In the genomic region with DNA sequence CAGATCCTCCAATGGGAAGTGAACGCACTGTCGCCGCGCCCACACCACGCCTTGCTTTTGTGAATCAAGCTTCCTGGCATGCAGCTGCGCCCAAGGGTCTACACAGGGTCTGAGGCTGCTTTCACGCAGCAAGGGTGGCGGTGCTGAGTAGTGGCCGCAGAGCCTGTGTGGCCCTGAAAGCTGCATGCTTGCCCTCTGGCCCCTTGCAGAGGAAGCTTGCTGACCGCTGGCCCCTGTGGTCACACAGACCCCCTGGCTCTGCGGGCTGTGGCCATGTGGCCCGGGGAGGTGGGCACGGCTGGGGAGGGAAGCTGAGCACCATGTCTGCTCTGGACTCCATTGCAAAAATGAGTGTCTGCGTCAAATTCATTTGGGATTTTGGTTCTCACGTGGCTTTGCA, we compare ENCODE assay signal across 15 cellular contexts. TPM values are rescaled to one million over a fixed set of nuclear protein-coding genes. Genes with fewer than 3 reads are reported as not detected.
DNase-seq lines count a peak whose midpoint lies in the region; ATAC-seq and TF ChIP-seq lines count a peak whose summit lies in the region.
"Had no signal": no experiment of that assay in that cellular context is flagged by ENCODE, and none has a peak within 500 bp of the region (broad histone marks: within the 10 kb centered on the region; RNA-seq: fewer than 3 reads in every experiment).

No MANE protein-coding gene starts in this region.

- peaks cover 0 to 3% of the 10 kb centered on the region in 2 donors for H3K27me3 Mint-ChIP-seq in natural killer cell treated with Interleukin-12 subunit alpha and Interleukin-12 subunit beta and Interleukin-15 and Interleukin-18, amount 100 ng/mL, for 72 hours

- DNase-seq in H7 (peak; percentile 58), lower lobe of right lung (peak; percentile 36), osteoblast (ENCODE audit: insufficient read length, low spot score, missing footprints) (peak; percentile 83), NCI-H2196 (lab: John Stamatoyannopoulos, UW; ENCODE audit: unreplicated experiment) (no peak)
- no peak for DNase-seq in natural killer cell treated with Interleukin-12 subunit alpha and Interleukin-12 subunit beta and Interleukin-15 and Interleukin-18, amount 100 ng/mL, for 72 hours (ENCODE audit: low spot score)
- DNase-seq: Caco-2; CD8-positive, alpha-beta memory T cell; DND-41; GDM1; H9; IMR-90 had no signal

- H3K27me3 ChIP-seq in BLaER1: peaks cover 7% of the 10 kb centered on the region; the same call in 1 of the 2 replicates
- H3K27me3 ChIP-seq in H7 (ENCODE audit: control insufficient read depth, insufficient read depth, low read length): no peaks in the 10 kb centered on the region; the same call in 1 of the 2 replicates
- peaks cover 9% of the 10 kb centered on the region for H3K27me3 ChIP-seq in lower lobe of right lung (ENCODE audit: low read depth)
- H3K27me3 ChIP-seq in osteoblast (ENCODE audit: insufficient read depth, low read length): peaks cover 6% of the 10 kb centered on the region

- no peaks in the 10 kb centered on the region for H3K9me3 Mint-ChIP-seq in natural killer cell treated with Interleukin-12 subunit alpha and Interleukin-12 subunit beta and Interleukin-15 and Interleukin-18, amount 100 ng/mL, for 72 hours
- H3K9me3 Mint-ChIP-seq: CD8-positive, alpha-beta memory T cell; H9 had no signal

- TF ChIP-seq CTCF in lower lobe of right lung (IDR thresholded peaks at IDR 0.05) (no peak), osteoblast (IDR thresholded peaks at IDR 0.05; ENCODE audit: extremely low read depth, low read depth, low read length) (no peak)

- no peak overlapping the region for H3K4me3 Mint-ChIP-seq in natural killer cell treated with Interleukin-12 subunit alpha and Interleukin-12 subunit beta and Interleukin-15 and Interleukin-18, amount 100 ng/mL, for 72 hours
- H3K4me3 Mint-ChIP-seq: CD8-positive, alpha-beta memory T cell; H9 had no signal

- H4K20me1 ChIP-seq in BLaER1 (no peaks in the 10 kb centered on the region), osteoblast (ENCODE audit: insufficient read depth, low read length) (peaks cover 3% of the 10 kb centered on the region)

- H3K9me3 ChIP-seq in BLaER1 (no peaks in the 10 kb centered on the region), lower lobe of right lung (no peaks in the 10 kb centered on the region), osteoblast (ENCODE audit: low read depth, low read length) (no peaks in the 10 kb centered on the region)
- H3K9me3 ChIP-seq: A549, Caco-2 had no signal

- no peak overlapping the region for H3K4me3 ChIP-seq in BLaER1
- no peak overlapping the region for H3K4me3 ChIP-seq in H7 (ENCODE audit: insufficient read depth, low read depth, low read length)
- H3K4me3 ChIP-seq in lower lobe of right lung: no peak overlapping the region
- H3K4me3 ChIP-seq in osteoblast (ENCODE audit: insufficient read depth, low read length): no peak overlapping the region
- H3K4me3 ChIP-seq: A549 had no signal

- H3K36me3 ChIP-seq in BLaER1: no peaks in the 10 kb centered on the region
- no peaks in the 10 kb centered on the region for H3K36me3 ChIP-seq in H7 (replicated peaks; ENCODE audit: control insufficient read depth, insufficient read depth, low read length)
- no peaks in the 10 kb centered on the region for H3K36me3 ChIP-seq in lower lobe of right lung
- H3K36me3 ChIP-seq in osteoblast (ENCODE audit: insufficient read depth, low read length): no peaks in the 10 kb centered on the region

- H3K4me2 ChIP-seq in BLaER1 (peak overlapping the region; percentile 45; the same call in 1 of the 2 replicates), osteoblast (ENCODE audit: insufficient read depth, low read length) (no peak overlapping the region)
- H3K4me2 ChIP-seq: A549 had no signal

- H3K27ac ChIP-seq in BLaER1: no peak overlapping the region
- no peak overlapping the region for H3K27ac ChIP-seq in lower lobe of right lung
- H3K27ac ChIP-seq in osteoblast (ENCODE audit: low read depth, low read length): no peak overlapping the region
- H3K27ac ChIP-seq: A549 had no signal

- no peak overlapping the region for H3K9ac ChIP-seq in BLaER1

- intact Hi-C loops in lower lobe of right lung (cut with DNase I): no loop called here

- H3K79me2 ChIP-seq in osteoblast (ENCODE audit: insufficient read depth, low read length): no peaks in the 10 kb centered on the region

- H2AFZ ChIP-seq in osteoblast (ENCODE audit: low read length): no peak overlapping the region

- H3K4me1 ChIP-seq in BLaER1: peaks cover 26% of the 10 kb centered on the region
- H3K4me1 ChIP-seq in lower lobe of right lung: peaks cover 5% of the 10 kb centered on the region
- no peaks in the 10 kb centered on the region for H3K4me1 ChIP-seq in osteoblast (ENCODE audit: insufficient read depth, low read length)
- H3K4me1 ChIP-seq: A549, Caco-2 had no signal

- ATAC-seq in lower lobe of right lung (no peak), GM18868 (IDR thresholded peaks at IDR 0.05; ENCODE audit: unreplicated experiment) (no peak)
- ATAC-seq in natural killer cell treated with Interleukin-12 subunit alpha and Interleukin-12 subunit beta and Interleukin-15 and Interleukin-18, amount 100 ng/mL, for 72 hours: no peak
- ATAC-seq: A549 had no signal

- no peaks in the 10 kb centered on the region for H3K36me3 Mint-ChIP-seq in natural killer cell treated with Interleukin-12 subunit alpha and Interleukin-12 subunit beta and Interleukin-15 and Interleukin-18, amount 100 ng/mL, for 72 hours
- H3K36me3 Mint-ChIP-seq: CD8-positive, alpha-beta memory T cell had no signal

- H3K4me1 Mint-ChIP-seq in natural killer cell treated with Interleukin-12 subunit alpha and Interleukin-12 subunit beta and Interleukin-15 and Interleukin-18, amount 100 ng/mL, for 72 hours (ENCODE audit: low read depth in 2 of 2): no peaks in the 10 kb centered on the region
- H3K4me1 Mint-ChIP-seq: CD8-positive, alpha-beta memory T cell had no signal

- no peak overlapping the region for H3K27ac Mint-ChIP-seq in natural killer cell treated with Interleukin-12 subunit alpha and Interleukin-12 subunit beta and Interleukin-15 and Interleukin-18, amount 100 ng/mL, for 72 hours
- H3K27ac Mint-ChIP-seq: CD8-positive, alpha-beta memory T cell; H9 had no signal

RNA-seq across cellular contexts. Expression of a gene that starts 8.8 kb away (rescaled TPM):
- 0.22 and 0.73 TPM in 2 replicates for total RNA-seq in H7 (2014; rRNA removed; shearing (Covaris generic))
- total RNA-seq in lower lobe of right lung: 4.0 TPM
- not detected in 2 replicates for total RNA-seq in osteoblast
- total RNA-seq in natural killer cell treated with Interleukin-12 subunit alpha and Interleukin-12 subunit beta and Interleukin-15 and Interleukin-18, amount 100 ng/mL, for 72 hours: under 1 TPM in 1 of 2 donors, not detected in 1; 0.17 TPM
- total RNA-seq: CD8-positive, alpha-beta memory T cell; IMR-90 had no signal

RNA-seq across cellular contexts. Expression of a gene that starts 30.1 kb away (rescaled TPM):
- total RNA-seq in H7 (2014; rRNA removed; shearing (Covaris generic)): 0.03 and 1.1 TPM in 2 replicates
- total RNA-seq in lower lobe of right lung: 1.0 TPM
- not detected in 2 replicates for total RNA-seq in osteoblast
- not detected for total RNA-seq in natural killer cell treated with Interleukin-12 subunit alpha and Interleukin-12 subunit beta and Interleukin-15 and Interleukin-18, amount 100 ng/mL, for 72 hours
- total RNA-seq: CD8-positive, alpha-beta memory T cell; HT-29; IMR-90 had no signal

Comparison
In these comparisons a context has a peak if more than half of its experiments do, and no peak if none do; other contexts are left out.
1. DNase-seq: peak in H7 (single experiment), lower lobe of right lung (single experiment) and osteoblast (single experiment); none in NCI-H2196 (single experiment) and natural killer cell treated with Interleukin-12 subunit alpha and Interleukin-12 subunit beta and Interleukin-15 and Interleukin-18, amount 100 ng/mL, for 72 hours (single experiment).